In genomic region chr13:36163809-36164308, GRCh38 we compare ENCODE assay signal across 8 cellular contexts. TPM values are rescaled to one million over a fixed set of nuclear protein-coding genes. Genes with fewer than 3 reads are reported as not detected.
A peak's percentile ranks its signal among the peaks of the same experiment; 100 is the strongest.
DNase-seq lines count a peak whose midpoint lies in the region; ATAC-seq and FAIRE-seq lines count a peak whose summit lies in the region.

No MANE protein-coding gene starts in this region.

- H3K4me3 Mint-ChIP-seq in T-helper 2 cell treated with Interferon-gamma antibody and Interleukin-4, amounts not matched to agents 5 μg/mL and 100 μg/mL, for 36 hours, result no peak overlapping the region

- no peaks in the 10 kb centered on the region for H3K27me3 Mint-ChIP-seq in T-helper 2 cell treated with Interferon-gamma antibody and Interleukin-4, amounts not matched to agents 5 μg/mL and 100 μg/mL, for 36 hours (ENCODE audit: low read depth)

- H3K9me3 Mint-ChIP-seq in T-helper 2 cell treated with Interferon-gamma antibody and Interleukin-4, amounts not matched to agents 5 μg/mL and 100 μg/mL, for 36 hours, result peaks cover 4% of the 10 kb centered on the region

- H3K4me1 Mint-ChIP-seq in T-helper 2 cell treated with Interferon-gamma antibody and Interleukin-4, amounts not matched to agents 5 μg/mL and 100 μg/mL, for 36 hours (ENCODE audit: low read depth), result no peaks in the 10 kb centered on the region

- H3K36me3 Mint-ChIP-seq in T-helper 2 cell treated with Interferon-gamma antibody and Interleukin-4, amounts not matched to agents 5 μg/mL and 100 μg/mL, for 36 hours (ENCODE audit: low read depth), result no peaks in the 10 kb centered on the region

- intact Hi-C loops in left cardiac atrium (cut with DNase I), result no loop called here

- H3K27ac Mint-ChIP-seq in T-helper 2 cell treated with Interferon-gamma antibody and Interleukin-4, amounts not matched to agents 5 μg/mL and 100 μg/mL, for 36 hours, result no peak overlapping the region

- peak; percentile 67 to 92 for ATAC-seq in left cardiac atrium

- no peak for FAIRE-seq in urothelium cell line (lab: Jason Lieb, UNC)

- peak; percentile 74 for DNase-seq in DMS 273 (lab: John Stamatoyannopoulos, UW; ENCODE audit: unreplicated experiment)
- DNase-seq in DMS 273 treated with DMSO at 0.1 percent for 48 hours (lab: John Stamatoyannopoulos, UW), result no peak
- peak; percentile 33 for DNase-seq in SK-N-DZ (ENCODE audit: low spot score)
- DNase-seq in left cardiac atrium, result peak; percentile 82
- peak; percentile 24 for DNase-seq in urothelium cell line (ENCODE audit: low spot score)
- DNase-seq in stimulated activated CD4-positive, alpha-beta T cell treated with anti-CD3 and anti-CD28 coated beads, Interleukin-2, amount 100 ng/mL, for 24 hours, result no peak
- no peak for DNase-seq in T-helper 2 cell treated with Interferon-gamma antibody and Interleukin-4, amounts not matched to agents 5 μg/mL and 100 μg/mL, for 36 hours (ENCODE audit: low spot score)
- no peak for DNase-seq in SIG-M5 treated with dmso at 0.1 percent for 504 hours (lab: John Stamatoyannopoulos, UW; ENCODE audit: unreplicated experiment)

RNA-seq across cellular contexts. Expression of gene DCLK1, which starts 32.7 kb away (rescaled TPM):
- polyA plus RNA-seq in SK-N-DZ (2014; cell fraction: cytosol; rRNA removed), result 16.0 and 18.2 TPM in 2 replicates
- polyA plus RNA-seq in SK-N-DZ (2014; cell fraction: nucleus; rRNA removed), result 11.5 and 12.3 TPM in 2 replicates
- total RNA-seq in left cardiac atrium, result 10 to 100 TPM; 18.2 to 30.1 TPM

RNA-seq across cellular contexts. Expression of gene SOHLH2, which starts 50.5 kb away (rescaled TPM):
- 0.06 TPM in 1 of 2 replicates, not detected in the other for polyA plus RNA-seq in SK-N-DZ (2014; cell fraction: cytosol; rRNA removed)
- polyA plus RNA-seq in SK-N-DZ (2014; cell fraction: nucleus; rRNA removed), result 0.57 and 0.65 TPM in 2 replicates
- total RNA-seq in left cardiac atrium, result under 1 TPM in 1 of 2 donors, not detected in 1; 0.24 TPM

Comparison
In these comparisons a context has a peak if more than half of its experiments do, and no peak if none do; other contexts are left out.
1. DNase-seq: peak in DMS 273 (single experiment), SK-N-DZ (single experiment), left cardiac atrium (single experiment) and urothelium cell line (single experiment); none in DMS 273 treated with DMSO at 0.1 percent for 48 hours (single experiment), stimulated activated CD4-positive, alpha-beta T cell treated with anti-CD3 and anti-CD28 coated beads, Interleukin-2, amount 100 ng/mL, for 24 hours (0 of 2), T-helper 2 cell treated with Interferon-gamma antibody and Interleukin-4, amounts not matched to agents 5 μg/mL and 100 μg/mL, for 36 hours (single experiment) and SIG-M5 treated with dmso at 0.1 percent for 504 hours (single experiment).